In genomic region chr2:159438284-159438683, GRCh38 we compare ENCODE assay signal across 14 cellular contexts.
A peak's percentile ranks its signal among the peaks of the same experiment; 100 is the strongest.
DNase-seq lines count a peak whose midpoint lies in the region; ATAC-seq, FAIRE-seq and TF ChIP-seq lines count a peak whose summit lies in the region.
"Had no signal": no experiment of that assay in that cellular context is flagged by ENCODE, and none has a peak within 500 bp of the region (broad histone marks: within the 10 kb centered on the region; RNA-seq: fewer than 3 reads in every experiment).

No MANE protein-coding gene starts in this region.

- POLR2A ChIA-PET in MCF 10A (lab: Yijun Ruan, JAX): interaction anchor here (0.5 kb wide), 1 partner anchor 533 kb away, joined by 3 read pairs; no protein-coding TSS in a partner anchor

- no peak for DNase-seq in MCF 10A (ENCODE audit: unreplicated experiment)
- no peak for DNase-seq in breast epithelium (ENCODE audit: low spot score in 2 of 2)
- no peak for DNase-seq in astrocyte (ENCODE audit: low read depth)
- DNase-seq in chondrocyte (ENCODE audit: low spot score): no peak
- no peak for DNase-seq in pancreas
- DNase-seq in activated CD4-positive, alpha-beta T cell treated with anti-CD3 and anti-CD28 coated beads for 48 hours: no peak
- no peak for DNase-seq in brain microvascular endothelial cell
- no peak for DNase-seq in NCI-H1092 (lab: John Stamatoyannopoulos, UW)
- DNase-seq: AML-193, DMS79 had no signal

- H3K27me3 Mint-ChIP-seq in MCF 10A (ENCODE audit: insufficient read depth, unreplicated experiment): no peaks in the 10 kb centered on the region
- no peaks in the 10 kb centered on the region for H3K27me3 Mint-ChIP-seq in astrocyte (ENCODE audit: low read depth, unreplicated experiment)
- no peaks in the 10 kb centered on the region for H3K27me3 Mint-ChIP-seq in chondrocyte (ENCODE audit: low read depth)
- H3K27me3 Mint-ChIP-seq: IgD-negative memory B cell had no signal

- H3K36me3 Mint-ChIP-seq in MCF 10A (ENCODE audit: insufficient read depth, unreplicated experiment): peaks cover 57% of the 10 kb centered on the region
- peaks cover 7% of the 10 kb centered on the region for H3K36me3 Mint-ChIP-seq in astrocyte (ENCODE audit: low read depth, unreplicated experiment)
- H3K36me3 Mint-ChIP-seq in chondrocyte (ENCODE audit: low read depth): peaks cover 16% of the 10 kb centered on the region

- CTCF ChIA-PET in MCF 10A (lab: Yijun Ruan, JAX): interaction anchor here (0.6 to 1.2 kb wide), 2 partner anchors 10 to 237 kb away, joined by 3 to 4 read pairs; no protein-coding TSS in a partner anchor

- FAIRE-seq in astrocyte (lab: Jason Lieb, UNC) (no peak), pancreas (lab: Jason Lieb, UNC) (no peak)
- FAIRE-seq: GM19239 had no signal

- no peak overlapping the region for H3K27ac ChIP-seq in breast epithelium
- H3K27ac ChIP-seq in astrocyte (ENCODE audit: low read depth, low read length): no peak overlapping the region
- peak overlapping the region in 2 of 4 donors; percentile 13 to 49 for H3K27ac ChIP-seq in pancreas
- H3K27ac ChIP-seq in brain microvascular endothelial cell: no peak overlapping the region
- H3K27ac ChIP-seq: 22Rv1, BLaER1 had no signal

- TF ChIP-seq POLR2A in breast epithelium (IDR thresholded peaks at IDR 0.05): no peak

- H3K4me1 ChIP-seq in breast epithelium (no peaks in the 10 kb centered on the region), astrocyte (ENCODE audit: insufficient read depth, low read length) (no peaks in the 10 kb centered on the region), pancreas (peaks cover 4 to 14% (median 6%) of the 10 kb centered on the region in 3 donors)

- H3K9me3 Mint-ChIP-seq in MCF 10A (ENCODE audit: unreplicated experiment) (no peaks in the 10 kb centered on the region), astrocyte (ENCODE audit: unreplicated experiment) (no peaks in the 10 kb centered on the region), chondrocyte (ENCODE audit: low read depth) (no peaks in the 10 kb centered on the region)
- H3K9me3 Mint-ChIP-seq: IgD-negative memory B cell had no signal

- H3K4me3 ChIP-seq in breast epithelium: no peak overlapping the region
- H3K4me3 ChIP-seq in astrocyte (ENCODE audit: insufficient read depth, low read depth, low read length): no peak overlapping the region
- peak overlapping the region in 2 of 4 donors; percentile 1 to 7 for H3K4me3 ChIP-seq in pancreas
- no peak overlapping the region for H3K4me3 ChIP-seq in brain microvascular endothelial cell (ENCODE audit: low read depth, low read length)
- H3K4me3 ChIP-seq: BLaER1 had no signal

- H3K27ac Mint-ChIP-seq in MCF 10A (ENCODE audit: low read depth, unreplicated experiment) (no peak overlapping the region), astrocyte (ENCODE audit: unreplicated experiment) (peak overlapping the region; percentile 34), chondrocyte (ENCODE audit: unreplicated experiment) (peak overlapping the region; percentile 63)
- H3K27ac Mint-ChIP-seq: IgD-negative memory B cell had no signal

- no peak overlapping the region for H2AFZ ChIP-seq in astrocyte (ENCODE audit: low read depth, low read length)

- H3K4me1 Mint-ChIP-seq in MCF 10A (ENCODE audit: insufficient read depth, unreplicated experiment) (no peaks in the 10 kb centered on the region), astrocyte (ENCODE audit: low read depth, unreplicated experiment) (peaks cover 2% of the 10 kb centered on the region), chondrocyte (ENCODE audit: low read depth) (peaks cover 18% of the 10 kb centered on the region)

- H4K20me1 ChIP-seq in astrocyte (ENCODE audit: insufficient read depth, low read length): no peaks in the 10 kb centered on the region
- H4K20me1 ChIP-seq: BLaER1 had no signal

- intact Hi-C loops in MCF 10A (cut with micrococcal nuclease) (no loop called here), breast epithelium (cut with DNase I; ENCODE audit: low total_unique reads) (no loop called here), pancreas (cut with DNase I) (no loop called here)

- no peaks in the 10 kb centered on the region for H3K36me3 ChIP-seq in breast epithelium
- H3K36me3 ChIP-seq in astrocyte (ENCODE audit: insufficient read depth, low read length): peaks cover 6% of the 10 kb centered on the region
- peaks cover 0 to 7% (median 0%) of the 10 kb centered on the region in 3 donors for H3K36me3 ChIP-seq in pancreas
- H3K36me3 ChIP-seq in brain microvascular endothelial cell (replicated peaks): peaks cover 4% of the 10 kb centered on the region

- H3K27me3 ChIP-seq in breast epithelium: no peaks in the 10 kb centered on the region
- no peaks in the 10 kb centered on the region for H3K27me3 ChIP-seq in astrocyte (ENCODE audit: insufficient read depth, low read length)
- no peaks in the 10 kb centered on the region for H3K27me3 ChIP-seq in pancreas
- no peaks in the 10 kb centered on the region for H3K27me3 ChIP-seq in brain microvascular endothelial cell (replicated peaks)
- H3K27me3 ChIP-seq: BLaER1 had no signal

- H3K79me2 ChIP-seq in astrocyte (ENCODE audit: insufficient read depth, low read length): no peaks in the 10 kb centered on the region

- peak; percentile 52 to 71 (median 62) for ATAC-seq in pancreas

- H3K4me2 ChIP-seq in astrocyte (ENCODE audit: low read length): no peak overlapping the region
- H3K4me2 ChIP-seq: BLaER1 had no signal

- WGBS in pancreas, 2 donors: 21% methylated on average over 3 of the region's 3 CpGs

- in situ Hi-C loops in brain microvascular endothelial cell (cut with HindIII; ENCODE audit: low pct_ligation_motif_present, low sequenced_read_pairs): no loop called here

- no peak overlapping the region for H3K9ac ChIP-seq in astrocyte (ENCODE audit: low read length)
- H3K9ac ChIP-seq: BLaER1 had no signal

- H3K4me3 Mint-ChIP-seq in MCF 10A (ENCODE audit: unreplicated experiment) (no peak overlapping the region), astrocyte (ENCODE audit: unreplicated experiment) (no peak overlapping the region), chondrocyte (ENCODE audit: unreplicated experiment) (no peak overlapping the region)
- H3K4me3 Mint-ChIP-seq: IgD-negative memory B cell had no signal

- BruUV-seq in MCF 10A (replicated peaks; lab: Mats Ljungman, UMichigan): TSS peak; percentile 55

- TF ChIP-seq CTCF in MCF 10A (IDR thresholded peaks at IDR 0.05; ENCODE audit: unreplicated experiment): no peak
- TF ChIP-seq CTCF in breast epithelium (IDR thresholded peaks at IDR 0.05): no peak
- no peak for TF ChIP-seq CTCF in astrocyte (IDR thresholded peaks at IDR 0.05; ENCODE audit: insufficient read depth, low read depth, low read length)
- no peak for TF ChIP-seq CTCF in chondrocyte (IDR thresholded peaks at IDR 0.05)
- TF ChIP-seq CTCF in pancreas (IDR thresholded peaks at IDR 0.05): no peak
- TF ChIP-seq CTCF in brain microvascular endothelial cell (IDR thresholded peaks at IDR 0.05; ENCODE audit: low read depth, low read length, missing control alignments): no peak

- H3K9me3 ChIP-seq in breast epithelium (no peaks in the 10 kb centered on the region), astrocyte (ENCODE audit: insufficient read depth, low read depth, low read length) (no peaks in the 10 kb centered on the region), pancreas (no peaks in the 10 kb centered on the region)
- H3K9me3 ChIP-seq: BLaER1 had no signal
